Comparison of ENCODE assay signal across 9 cellular contexts in the genomic region with DNA sequence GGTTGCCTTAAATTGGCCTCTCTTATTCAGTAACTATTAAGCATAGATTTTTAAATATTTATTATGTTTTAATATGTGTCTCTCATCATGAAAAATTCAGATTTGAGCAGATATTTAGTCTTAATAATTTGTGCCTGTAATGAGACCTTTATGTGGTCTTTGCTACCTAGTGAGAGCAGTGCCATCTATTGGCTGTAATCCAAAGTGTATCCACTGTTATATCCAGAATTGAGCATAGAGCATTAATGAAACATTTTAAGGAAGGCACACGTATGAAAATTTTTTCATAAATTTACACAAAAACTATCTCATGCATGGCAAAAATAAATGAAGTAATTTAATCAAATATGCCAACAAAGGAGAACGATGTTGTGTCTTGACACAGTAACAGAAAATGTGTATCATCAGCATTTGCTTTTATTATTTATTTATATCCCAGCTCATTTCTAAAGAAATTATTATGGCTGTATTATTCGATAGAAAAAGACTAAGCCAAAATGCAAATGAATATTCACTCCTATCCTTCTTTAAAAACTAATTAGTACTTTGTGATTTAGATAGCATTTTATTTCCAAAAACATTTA.
A peak's percentile ranks its signal among the peaks of the same experiment; 100 is the strongest.
DNase-seq lines count a peak whose midpoint lies in the region; ATAC-seq and TF ChIP-seq lines count a peak whose summit lies in the region.
"Had no signal": no experiment of that assay in that cellular context is flagged by ENCODE, and none has a peak within 500 bp of the region (broad histone marks: within the 10 kb centered on the region; RNA-seq: fewer than 3 reads in every experiment).

No MANE protein-coding gene starts in this region.

- H3F3A ChIP-seq in OCI-LY1 (ENCODE audit: insufficient read depth, low read length) = no peaks in the 10 kb centered on the region

- H3K4me3 ChIP-seq in OCI-LY1 (ENCODE audit: low read depth, low read length, poor library complexity, severe bottlenecking) (no peak overlapping the region), ovary (no peak overlapping the region)
- H3K4me3 ChIP-seq: thoracic aorta had no signal

- H3K9ac ChIP-seq in OCI-LY1 (ENCODE audit: low read length) = no peak overlapping the region

- H3K27me3 ChIP-seq in OCI-LY1 (ENCODE audit: insufficient read depth, low read length) (no peaks in the 10 kb centered on the region), ovary (no peaks in the 10 kb centered on the region)

- H4K20me1 ChIP-seq in OCI-LY1 (ENCODE audit: insufficient read depth, low read length) = no peaks in the 10 kb centered on the region

- no peaks in the 10 kb centered on the region for H3K9me3 ChIP-seq in OCI-LY1 (ENCODE audit: low read length)
- H3K9me3 ChIP-seq in ovary = no peaks in the 10 kb centered on the region
- H3K9me3 ChIP-seq: thoracic aorta had no signal

- H3K27ac ChIP-seq in OCI-LY1 (ENCODE audit: low read depth, low read length, poor library complexity, severe bottlenecking) = no peak overlapping the region
- no peak overlapping the region for H3K27ac ChIP-seq in ovary
- H3K27ac ChIP-seq: thoracic aorta had no signal

- peaks cover 6% of the 10 kb centered on the region for H3K4me1 ChIP-seq in OCI-LY1 (ENCODE audit: insufficient read depth, low read length, severe bottlenecking)
- no peaks in the 10 kb centered on the region for H3K4me1 ChIP-seq in ovary (ENCODE audit: insufficient read depth)

- TF ChIP-seq CTCF in GM12873 (IDR thresholded peaks at IDR 0.05; ENCODE audit: insufficient read depth, low read depth, low read length, missing control alignments) (peak; percentile 46), OCI-LY1 (IDR thresholded peaks at IDR 0.05; ENCODE audit: low read length) (peak; percentile 89), ovary (IDR thresholded peaks at IDR 0.05) (no peak)

- no peaks in the 10 kb centered on the region for H3K9me2 ChIP-seq in OCI-LY1 (ENCODE audit: low read depth, low read length)

- DNase-seq in A172 (ENCODE audit: low spot score) (peak; percentile 25), fibroblast of peridontal ligament (ENCODE audit: extremely low read depth) (peak; percentile 35), ovary (no peak), mucosa of gallbladder (ENCODE audit: low spot score) (no peak)
- no peak for DNase-seq in stimulated activated naive CD8-positive, alpha-beta T cell treated with anti-CD3 and anti-CD28 coated beads, Interleukin-15, Interleukin-2, amounts not matched to agents 100 U/mL and 50 U/mL, for 24 hours

- H3K79me2 ChIP-seq in OCI-LY1 (ENCODE audit: insufficient read depth, low read length) = no peaks in the 10 kb centered on the region

- peak; percentile 48 for ATAC-seq in HG03432 (IDR thresholded peaks at IDR 0.05; ENCODE audit: unreplicated experiment)
- ATAC-seq in stimulated activated naive CD8-positive, alpha-beta T cell treated with anti-CD3 and anti-CD28 coated beads, Interleukin-15, Interleukin-2, amounts not matched to agents 100 U/mL and 50 U/mL, for 24 hours = no peak

- no peak for TF ChIP-seq EP300 in ovary (IDR thresholded peaks at IDR 0.05)

- H3K36me3 ChIP-seq in OCI-LY1 (ENCODE audit: insufficient read depth, low read length) (no peaks in the 10 kb centered on the region; the same call in 1 of the 2 replicates), ovary (no peaks in the 10 kb centered on the region)
- H3K36me3 ChIP-seq: thoracic aorta had no signal

- intact Hi-C loops in ovary (cut with DNase I) = no loop called here

- H2AFZ ChIP-seq in OCI-LY1 (ENCODE audit: low read length) = no peak overlapping the region

- WGBS in ovary, 3 donors = 41 to 53% (median 45%) methylated on average over 3 of the region's 3 CpGs

- H3K4me2 ChIP-seq in OCI-LY1 (ENCODE audit: low read length) = no peak overlapping the region

- TF ChIP-seq POLR2A in ovary (IDR thresholded peaks at IDR 0.05) = no peak

Comparison
In these comparisons a context has a peak if more than half of its experiments do, and no peak if none do; other contexts are left out.
1. DNase-seq: peak in A172 (single experiment) and fibroblast of peridontal ligament (single experiment); none in ovary (0 of 5), stimulated activated naive CD8-positive, alpha-beta T cell treated with anti-CD3 and anti-CD28 coated beads, Interleukin-15, Interleukin-2, amounts not matched to agents 100 U/mL and 50 U/mL, for 24 hours (single experiment) and mucosa of gallbladder (single experiment).
2. CTCF ChIP-seq: peak in GM12873 (single experiment) and OCI-LY1 (single experiment); none in ovary (0 of 3).